27 cellular contexts compared by ENCODE assay signal in genomic region chr9:97756991-97757390, GRCh38.
"Had no signal": no experiment of that assay in that cellular context is flagged by ENCODE, and none has a peak within 500 bp of the region (broad histone marks: within the 10 kb centered on the region; RNA-seq: fewer than 3 reads in every experiment).

No MANE protein-coding gene starts in this region.

- H3K4me1 ChIP-seq: parathyroid adenoma, psoas muscle, upper lobe of right lung, vagina had no signal

- DNase-seq: naive thymus-derived CD8-positive, alpha-beta T cell; nephron progenitor cell; nucleus accumbens; ovary; posterior cingulate gyrus; psoas muscle; right lobe of liver; sigmoid colon; small intestine; stimulated activated CD4-positive, alpha-beta T cell treated with anti-CD3 and anti-CD28 coated beads, Interleukin-15, amount 100 ng/mL, for 24 hours; stimulated activated CD4-positive, alpha-beta T cell treated with anti-CD3 and anti-CD28 coated beads, Interleukin-2, amount 100 ng/mL, for 24 hours; stimulated activated CD4-positive, alpha-beta T cell treated with anti-CD3 and anti-CD28 coated beads, Interleukin-2, amount 100 ng/mL, for 48 hours; stimulated activated CD4-positive, alpha-beta T cell treated with anti-CD3 and anti-CD28 coated beads, Interleukin-4, amount 100 ng/mL, for 24 hours; stimulated activated naive B cell treated with anti-CD40 and anti-IgM and Interleukin-4, amounts not matched to agents 10 μg/mL and 1 μg/mL and 100 μg/mL, for 72 hours; stimulated activated naive CD4-positive, alpha-beta T cell treated with Interleukin-2 at 50 U/mL for 16 hours; stomach; tibial artery; transverse colon; upper lobe of right lung had no signal

- H3K9me3 ChIP-seq: neutrophil, ovary, psoas muscle, right lobe of liver, sigmoid colon, stomach, thoracic aorta, transverse colon, upper lobe of right lung, vagina had no signal

- H3K27me3 ChIP-seq: ovary, right lobe of liver, sigmoid colon, tibial artery, transverse colon, vagina had no signal

- FAIRE-seq: small intestine, urothelium cell line had no signal

- H3K27ac ChIP-seq: neutrophil, ovary, parathyroid adenoma, psoas muscle, right lobe of liver, sigmoid colon, stomach, thoracic aorta, tibial artery, transverse colon, upper lobe of right lung, vagina had no signal

- H3K4me3 ChIP-seq: ovary, psoas muscle, right lobe of liver, sigmoid colon, stomach, thoracic aorta, tibial artery, transverse colon, upper lobe of right lung, vagina had no signal

- H3K36me3 ChIP-seq: neutrophil, ovary, right lobe of liver, sigmoid colon, stomach, thoracic aorta, tibial artery, transverse colon, upper lobe of right lung, vagina had no signal

- ATAC-seq: naive thymus-derived CD8-positive, alpha-beta T cell; natural killer cell treated with Interleukin-12 subunit alpha and Interleukin-12 subunit beta and Interleukin-15 and Interleukin-18, amount 100 ng/mL, for 72 hours; psoas muscle; right cardiac atrium; right lobe of liver; stimulated activated effector memory CD8-positive, alpha-beta T cell treated with anti-CD3 and anti-CD28 coated beads, Interleukin-12 subunit alpha, Interleukin-12 subunit beta, amount 100 ng/mL, for 72 hours; stimulated activated naive B cell treated with anti-CD40 and anti-IgM and Interleukin-4, amounts not matched to agents 10 μg/mL and 1 μg/mL and 100 μg/mL, for 72 hours; upper lobe of right lung had no signal
